Comparison of ENCODE assay signal across 1 cellular context in the genomic region with DNA sequence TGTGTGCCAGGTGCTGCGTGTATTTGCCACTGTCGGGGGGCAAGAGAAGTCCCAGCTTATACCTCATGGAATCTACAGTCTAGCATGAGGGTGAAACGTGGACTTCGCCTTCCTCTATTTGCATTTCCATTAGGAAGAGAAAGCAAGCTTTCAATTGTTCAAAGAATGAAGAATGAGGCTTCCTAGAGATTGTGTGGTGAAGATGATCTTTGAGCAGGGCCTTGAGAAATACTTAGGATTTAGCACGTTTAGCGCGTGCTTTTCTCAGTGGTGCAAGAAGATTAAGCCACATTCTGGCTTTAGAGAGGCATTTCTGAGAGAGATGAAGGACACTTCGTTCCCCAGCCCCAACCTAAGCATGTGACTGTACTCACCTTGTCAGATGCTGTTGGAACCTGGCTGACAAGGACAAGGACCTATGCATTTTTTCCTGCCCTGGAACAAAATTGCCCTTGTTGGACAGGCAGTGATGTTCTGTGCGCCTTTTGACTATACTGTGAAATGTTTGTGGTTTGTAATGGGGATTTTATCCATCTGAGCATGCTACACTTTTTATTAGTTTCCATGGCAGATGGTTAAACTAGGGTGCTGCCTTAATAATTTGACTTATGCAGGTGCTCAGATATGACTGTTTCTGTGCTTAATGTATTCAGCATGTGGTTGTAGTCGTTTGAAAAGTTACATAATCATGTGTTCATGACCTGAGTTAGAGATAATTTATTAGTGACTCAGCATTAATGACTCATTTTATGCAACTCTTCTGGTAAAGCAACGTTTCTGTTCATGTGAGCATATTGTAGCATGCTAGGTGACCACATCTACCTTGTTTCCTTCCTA.
A peak's percentile ranks its signal among the peaks of the same experiment; 100 is the strongest.
TF ChIP-seq lines count a peak whose summit lies in the region.

No MANE protein-coding gene starts in this region.

TF ChIP-seq in HepG2, 621 proteins besides CTCF, POLR2A, EP300 and RAD21 (continued from another document and continues in another):
- TF ChIP-seq, protein P1, sequence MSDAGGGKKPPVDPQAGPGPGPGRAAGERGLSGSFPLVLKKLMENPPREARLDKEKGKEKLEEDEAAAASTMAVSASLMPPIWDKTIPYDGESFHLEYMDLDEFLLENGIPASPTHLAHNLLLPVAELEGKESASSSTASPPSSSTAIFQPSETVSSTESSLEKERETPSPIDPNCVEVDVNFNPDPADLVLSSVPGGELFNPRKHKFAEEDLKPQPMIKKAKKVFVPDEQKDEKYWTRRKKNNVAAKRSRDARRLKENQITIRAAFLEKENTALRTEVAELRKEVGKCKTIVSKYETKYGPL (CRISPR knock-in tag; IDR thresholded peaks at IDR 0.05), result peak; percentile 26; the same call in 1 of the 2 replicates
- TF ChIP-seq CCDC6 (CRISPR knock-in tag; IDR thresholded peaks at IDR 0.05) (no peak; the same call in 1 of the 2 replicates), ZNF644 (CRISPR knock-in tag; IDR thresholded peaks at IDR 0.05; ENCODE audit: low read depth) (peak; percentile 63; the same call in 1 of the 2 replicates), ZNF44 (CRISPR knock-in tag; IDR thresholded peaks at IDR 0.05) (no peak), SIX4 (CRISPR knock-in tag; IDR thresholded peaks at IDR 0.05) (peak; percentile 57; the same call in 1 of the 2 replicates), HOXA9 (CRISPR knock-in tag; IDR thresholded peaks at IDR 0.05; ENCODE audit: borderline replicate concordance) (no peak), ZNF724P (CRISPR knock-in tag; IDR thresholded peaks at IDR 0.05; ENCODE audit: borderline replicate concordance) (peak; percentile 71; the same call in 1 of the 2 replicates), HDAC1 (CRISPR knock-in tag; IDR thresholded peaks at IDR 0.05) (peak; percentile 79; the same call in 1 of the 2 replicates), AKNA (CRISPR knock-in tag; IDR thresholded peaks at IDR 0.05; ENCODE audit: borderline replicate concordance) (0 out of 2 replicates have a peak, but pooled peaks have one; percentile 74), ZNF800 (CRISPR knock-in tag; IDR thresholded peaks at IDR 0.05) (peak; percentile 63; the same call in 1 of the 2 replicates), ZNF614 (CRISPR knock-in tag; IDR thresholded peaks at IDR 0.05; ENCODE audit: borderline replicate concordance) (peak; percentile 75), MEIS1 (CRISPR knock-in tag; IDR thresholded peaks at IDR 0.05; ENCODE audit: borderline replicate concordance) (peak; percentile 90), ZNF577 (CRISPR knock-in tag; IDR thresholded peaks at IDR 0.05; ENCODE audit: borderline replicate concordance, low read depth) (0 out of 2 replicates have a peak, but pooled peaks have one; percentile 43), PHF5A (CRISPR knock-in tag; IDR thresholded peaks at IDR 0.05; ENCODE audit: low read depth, unreplicated experiment) (peak; percentile 22), CHD2 (IDR thresholded peaks at IDR 0.05; ENCODE audit: low read depth, low read length) (no peak), ZBTB38 (CRISPR knock-in tag; IDR thresholded peaks at IDR 0.05) (peak; percentile 22; the same call in 1 of the 2 replicates), PRDM15 (CRISPR knock-in tag; IDR thresholded peaks at IDR 0.05) (no peak), SALL1 (CRISPR knock-in tag; IDR thresholded peaks at IDR 0.05) (peak; percentile 87), ZNF678 (CRISPR knock-in tag; IDR thresholded peaks at IDR 0.05) (peak; percentile 81; the same call in 1 of the 2 replicates), ZNF674 (CRISPR knock-in tag; IDR thresholded peaks at IDR 0.05; ENCODE audit: low read depth) (no peak), GATAD1 (CRISPR knock-in tag; IDR thresholded peaks at IDR 0.05) (peak; percentile 60; the same call in 1 of the 2 replicates), PHB2 (IDR thresholded peaks at IDR 0.05; ENCODE audit: partially characterized antibody) (no peak), NFKB2 (CRISPR knock-in tag; IDR thresholded peaks at IDR 0.05; ENCODE audit: borderline replicate concordance) (no peak), CENPX (CRISPR knock-in tag; IDR thresholded peaks at IDR 0.05) (no peak), SRF (IDR thresholded peaks at IDR 0.05; ENCODE audit: low read depth, low read length) (no peak)
- TF ChIP-seq, protein P2, sequence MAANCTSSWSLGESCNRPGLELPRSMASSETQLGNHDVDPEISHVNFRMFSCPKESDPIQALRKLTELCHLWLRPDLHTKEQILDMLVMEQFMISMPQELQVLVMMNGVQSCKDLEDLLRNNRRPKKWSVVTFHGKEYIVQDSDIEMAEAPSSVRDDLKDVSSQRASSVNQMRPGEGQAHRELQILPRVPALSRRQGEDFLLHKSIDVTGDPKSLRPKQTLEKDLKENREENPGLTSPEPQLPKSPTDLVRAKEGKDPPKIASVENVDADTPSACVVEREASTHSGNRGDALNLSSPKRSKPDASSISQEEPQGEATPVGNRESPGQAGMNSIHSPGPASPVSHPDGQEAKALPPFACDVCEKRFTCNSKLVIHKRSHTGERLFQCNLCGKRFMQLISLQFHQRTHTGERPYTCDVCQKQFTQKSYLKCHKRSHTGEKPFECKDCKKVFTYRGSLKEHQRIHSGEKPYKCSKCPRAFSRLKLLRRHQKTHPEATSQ (CRISPR knock-in tag; IDR thresholded peaks at IDR 0.05; ENCODE audit: borderline replicate concordance), result peak; percentile 94; the same call in 1 of the 2 replicates
- TF ChIP-seq, protein P3, sequence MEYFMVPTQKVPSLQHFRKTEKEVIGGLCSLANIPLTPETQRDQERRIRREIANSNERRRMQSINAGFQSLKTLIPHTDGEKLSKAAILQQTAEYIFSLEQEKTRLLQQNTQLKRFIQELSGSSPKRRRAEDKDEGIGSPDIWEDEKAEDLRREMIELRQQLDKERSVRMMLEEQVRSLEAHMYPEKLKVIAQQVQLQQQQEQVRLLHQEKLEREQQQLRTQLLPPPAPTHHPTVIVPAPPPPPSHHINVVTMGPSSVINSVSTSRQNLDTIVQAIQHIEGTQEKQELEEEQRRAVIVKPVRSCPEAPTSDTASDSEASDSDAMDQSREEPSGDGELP (IDR thresholded peaks at IDR 0.05; ENCODE audit: borderline replicate concordance, low read depth), result no peak
- TF ChIP-seq, protein P4, sequence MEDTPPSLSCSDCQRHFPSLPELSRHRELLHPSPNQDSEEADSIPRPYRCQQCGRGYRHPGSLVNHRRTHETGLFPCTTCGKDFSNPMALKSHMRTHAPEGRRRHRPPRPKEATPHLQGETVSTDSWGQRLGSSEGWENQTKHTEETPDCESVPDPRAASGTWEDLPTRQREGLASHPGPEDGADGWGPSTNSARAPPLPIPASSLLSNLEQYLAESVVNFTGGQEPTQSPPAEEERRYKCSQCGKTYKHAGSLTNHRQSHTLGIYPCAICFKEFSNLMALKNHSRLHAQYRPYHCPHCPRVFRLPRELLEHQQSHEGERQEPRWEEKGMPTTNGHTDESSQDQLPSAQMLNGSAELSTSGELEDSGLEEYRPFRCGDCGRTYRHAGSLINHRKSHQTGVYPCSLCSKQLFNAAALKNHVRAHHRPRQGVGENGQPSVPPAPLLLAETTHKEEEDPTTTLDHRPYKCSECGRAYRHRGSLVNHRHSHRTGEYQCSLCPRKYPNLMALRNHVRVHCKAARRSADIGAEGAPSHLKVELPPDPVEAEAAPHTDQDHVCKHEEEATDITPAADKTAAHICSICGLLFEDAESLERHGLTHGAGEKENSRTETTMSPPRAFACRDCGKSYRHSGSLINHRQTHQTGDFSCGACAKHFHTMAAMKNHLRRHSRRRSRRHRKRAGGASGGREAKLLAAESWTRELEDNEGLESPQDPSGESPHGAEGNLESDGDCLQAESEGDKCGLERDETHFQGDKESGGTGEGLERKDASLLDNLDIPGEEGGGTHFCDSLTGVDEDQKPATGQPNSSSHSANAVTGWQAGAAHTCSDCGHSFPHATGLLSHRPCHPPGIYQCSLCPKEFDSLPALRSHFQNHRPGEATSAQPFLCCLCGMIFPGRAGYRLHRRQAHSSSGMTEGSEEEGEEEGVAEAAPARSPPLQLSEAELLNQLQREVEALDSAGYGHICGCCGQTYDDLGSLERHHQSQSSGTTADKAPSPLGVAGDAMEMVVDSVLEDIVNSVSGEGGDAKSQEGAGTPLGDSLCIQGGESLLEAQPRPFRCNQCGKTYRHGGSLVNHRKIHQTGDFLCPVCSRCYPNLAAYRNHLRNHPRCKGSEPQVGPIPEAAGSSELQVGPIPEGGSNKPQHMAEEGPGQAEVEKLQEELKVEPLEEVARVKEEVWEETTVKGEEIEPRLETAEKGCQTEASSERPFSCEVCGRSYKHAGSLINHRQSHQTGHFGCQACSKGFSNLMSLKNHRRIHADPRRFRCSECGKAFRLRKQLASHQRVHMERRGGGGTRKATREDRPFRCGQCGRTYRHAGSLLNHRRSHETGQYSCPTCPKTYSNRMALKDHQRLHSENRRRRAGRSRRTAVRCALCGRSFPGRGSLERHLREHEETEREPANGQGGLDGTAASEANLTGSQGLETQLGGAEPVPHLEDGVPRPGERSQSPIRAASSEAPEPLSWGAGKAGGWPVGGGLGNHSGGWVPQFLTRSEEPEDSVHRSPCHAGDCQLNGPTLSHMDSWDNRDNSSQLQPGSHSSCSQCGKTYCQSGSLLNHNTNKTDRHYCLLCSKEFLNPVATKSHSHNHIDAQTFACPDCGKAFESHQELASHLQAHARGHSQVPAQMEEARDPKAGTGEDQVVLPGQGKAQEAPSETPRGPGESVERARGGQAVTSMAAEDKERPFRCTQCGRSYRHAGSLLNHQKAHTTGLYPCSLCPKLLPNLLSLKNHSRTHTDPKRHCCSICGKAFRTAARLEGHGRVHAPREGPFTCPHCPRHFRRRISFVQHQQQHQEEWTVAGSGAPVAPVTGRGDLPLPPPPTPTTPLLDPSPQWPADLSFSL (CRISPR knock-in tag; IDR thresholded peaks at IDR 0.05), result no peak; the same call in 1 of the 2 replicates
